In the genomic region with DNA sequence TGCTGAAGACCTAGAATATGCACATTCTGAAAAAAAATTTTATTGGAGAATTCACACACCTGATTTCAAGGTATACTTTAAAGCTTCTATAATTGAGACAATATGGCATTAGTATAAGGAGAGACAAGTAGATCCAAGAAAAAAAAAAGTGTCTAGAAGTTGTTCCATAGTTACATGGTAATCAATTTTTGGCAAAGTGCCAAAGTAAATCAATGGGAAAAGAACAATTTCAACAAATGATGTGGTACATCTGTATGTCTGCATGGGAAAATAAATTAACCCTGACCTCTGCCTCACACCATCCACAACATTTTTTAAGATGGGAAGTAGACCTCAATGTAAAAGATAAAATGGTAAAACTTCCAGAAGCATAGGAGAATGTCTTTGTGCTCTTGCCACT, we compare ENCODE assay signal across 22 cellular contexts.
"Had no signal": no experiment of that assay in that cellular context is flagged by ENCODE, and none has a peak within 500 bp of the region (broad histone marks: within the 10 kb centered on the region; RNA-seq: fewer than 3 reads in every experiment).

No MANE protein-coding gene starts in this region.

- H3K4me3 ChIP-seq: SJSA1, SK-N-MC had no signal

- H3K27ac ChIP-seq: HL-60, KMS-11, SJSA1, SK-N-MC had no signal

- H3K4me2 ChIP-seq: KMS-11 had no signal

- FAIRE-seq: HTR-8/SVneo had no signal

- H3K36me3 ChIP-seq: SJSA1 had no signal

- H3K4me1 ChIP-seq: SJSA1 had no signal

- H3K9me3 ChIP-seq: SJSA1 had no signal

- H3K27me3 ChIP-seq: SJSA1 had no signal

- H3K9ac ChIP-seq: KMS-11 had no signal

- DNase-seq: Kasumi-1, NCI-H1092, NCI-H1105 treated with DMSO at 0.1 percent for 48 hours, NCI-H1417 treated with DMSO at 0.1 percent for 48 hours, NCI-H1694 treated with DMSO at 0.1 percent for 48 hours, NCI-H1930, NCI-H2081, NCI-H2107, NCI-H2227 treated with DMSO at 0.1 percent for 48 hours, NCI-H446 treated with DMSO at 0.1 percent for 48 hours, NCI-H510A treated with DMSO at 0.1 percent for 48 hours, NCI-H526, NCI-H82, Right ventricle myocardium superior, RPMI8226, SIG-M5, T-helper 2 cell had no signal
